Comparison of ENCODE assay signal across 1 cellular context in genomic region chr7:37411444-37412034, GRCh38.
TF ChIP-seq lines count a peak whose summit lies in the region.

No MANE protein-coding gene starts in this region.

TF ChIP-seq in K562, 482 proteins besides CTCF, POLR2A, EP300 and RAD21:
- TF ChIP-seq ZNF766 (CRISPR knock-in tag; conservative IDR thresholded peaks at IDR 0.05), result no peak
- no peak for TF ChIP-seq HES1 (IDR thresholded peaks at IDR 0.05; ENCODE audit: low read depth)
